18 cellular contexts compared by ENCODE assay signal in genomic region chr10:29140151-29140550, GRCh38.
DNase-seq lines count a peak whose midpoint lies in the region; ATAC-seq, FAIRE-seq and TF ChIP-seq lines count a peak whose summit lies in the region.
"Had no signal": no experiment of that assay in that cellular context is flagged by ENCODE, and none has a peak within 500 bp of the region (broad histone marks: within the 10 kb centered on the region; RNA-seq: fewer than 3 reads in every experiment).

No MANE protein-coding gene starts in this region.

- POLR2A ChIA-PET in Caco-2 (lab: Charles Lee): no interaction called here
- POLR2A ChIA-PET in CD4-positive, alpha-beta memory T cell (lab: Charles Lee; ENCODE audit: partially characterized antibody): no interaction called here

- intact Hi-C loops in Caco-2 (cut with micrococcal nuclease; ENCODE audit: unreplicated experiment): loop anchor here (2.0 kb wide), 1 partner anchor 115 kb away; no protein-coding TSS in a partner anchor
- intact Hi-C loops in CD4-positive, alpha-beta memory T cell (cut with micrococcal nuclease): no loop called here

- no peak for FAIRE-seq in GM19239 (lab: Jason Lieb, UNC)

- peak overlapping the region; percentile 84 for H3K27ac ChIP-seq in HUES64 (ENCODE audit: low read depth, low read length)
- H3K27ac ChIP-seq in CD4-positive, alpha-beta memory T cell (ENCODE audit: low read depth, low read length): no peak overlapping the region
- H3K27ac ChIP-seq: KMS-11 had no signal

- WGBS in HUES64: no CpG with 5 or more reads among the region's 1 CpG

- H3K36me3 Mint-ChIP-seq in Caco-2 (ENCODE audit: insufficient read depth, unreplicated experiment) (no peaks in the 10 kb centered on the region), endothelial cell (ENCODE audit: low read depth, unreplicated experiment) (no peaks in the 10 kb centered on the region), neural crest cell (ENCODE audit: low read depth) (no peaks in the 10 kb centered on the region)
- no peaks in the 10 kb centered on the region for H3K36me3 Mint-ChIP-seq in CD4-positive, alpha-beta memory T cell
- H3K36me3 Mint-ChIP-seq in stimulated activated effector memory CD8-positive, alpha-beta T cell treated with anti-CD3 and anti-CD28 coated beads, Interleukin-12 subunit alpha, Interleukin-12 subunit beta, amount 100 ng/mL, for 72 hours: no peaks in the 10 kb centered on the region

- no peak for TF ChIP-seq CTCF in Caco-2 (IDR thresholded peaks at IDR 0.05; ENCODE audit: insufficient read depth in 1 of 2, low read depth in 1 of 2, low read length in 1 of 2, severe bottlenecking in 1 of 2, unreplicated experiment in 1 of 2)
- no peak for TF ChIP-seq CTCF in endothelial cell (IDR thresholded peaks at IDR 0.05; ENCODE audit: unreplicated experiment)
- TF ChIP-seq CTCF in neural crest cell (conservative IDR thresholded peaks at IDR 0.05): no peak

- H3K4me3 ChIP-seq in Caco-2 (ENCODE audit: low read depth, low read length): no peak overlapping the region
- H3K4me3 ChIP-seq in HUES64 (ENCODE audit: low read length): no peak overlapping the region
- no peak overlapping the region for H3K4me3 ChIP-seq in CD4-positive, alpha-beta memory T cell (ENCODE audit: low read length in 2 of 2)
- H3K4me3 ChIP-seq: HAP-1 had no signal

- DNase-seq in Caco-2 (no peak), endothelial cell (ENCODE audit: low spot score) (no peak), neural crest cell (ENCODE audit: low read depth, low spot score) (no peak), GM19239 (ENCODE audit: insufficient read length, low spot score) (no peak)
- DNase-seq in CD4-positive, alpha-beta memory T cell: no peak
- no peak for DNase-seq in stimulated activated effector memory CD8-positive, alpha-beta T cell treated with anti-CD3 and anti-CD28 coated beads, Interleukin-12 subunit alpha, Interleukin-12 subunit beta, amount 100 ng/mL, for 72 hours (ENCODE audit: low spot score in 2 of 2)
- DNase-seq: CD4-positive, alpha-beta T cell; NCI-H1092 treated with DMSO at 0.1 percent for 48 hours; NCI-H1694; NCI-H2107; NCI-H345; NCI-H69; PC-3 had no signal

- H3K4me3 Mint-ChIP-seq in Caco-2 (ENCODE audit: unreplicated experiment) (no peak overlapping the region), endothelial cell (ENCODE audit: unreplicated experiment) (no peak overlapping the region), neural crest cell (peak overlapping the region; percentile 58)
- H3K4me3 Mint-ChIP-seq in CD4-positive, alpha-beta memory T cell: no peak overlapping the region
- no peak overlapping the region for H3K4me3 Mint-ChIP-seq in stimulated activated effector memory CD8-positive, alpha-beta T cell treated with anti-CD3 and anti-CD28 coated beads, Interleukin-12 subunit alpha, Interleukin-12 subunit beta, amount 100 ng/mL, for 72 hours
- H3K4me3 Mint-ChIP-seq: B cell; CD4-positive, alpha-beta T cell had no signal

- peaks cover 37% of the 10 kb centered on the region for H3K4me1 Mint-ChIP-seq in Caco-2 (ENCODE audit: low read depth, unreplicated experiment)
- H3K4me1 Mint-ChIP-seq in endothelial cell (ENCODE audit: unreplicated experiment): peaks cover 13% of the 10 kb centered on the region
- peaks cover 41% of the 10 kb centered on the region for H3K4me1 Mint-ChIP-seq in neural crest cell
- no peaks in the 10 kb centered on the region for H3K4me1 Mint-ChIP-seq in CD4-positive, alpha-beta memory T cell
- H3K4me1 Mint-ChIP-seq in stimulated activated effector memory CD8-positive, alpha-beta T cell treated with anti-CD3 and anti-CD28 coated beads, Interleukin-12 subunit alpha, Interleukin-12 subunit beta, amount 100 ng/mL, for 72 hours: no peaks in the 10 kb centered on the region
- H3K4me1 Mint-ChIP-seq: B cell had no signal

- no peaks in the 10 kb centered on the region for H3K36me3 ChIP-seq in Caco-2 (ENCODE audit: control insufficient read depth, insufficient read depth, low read length)
- no peaks in the 10 kb centered on the region for H3K36me3 ChIP-seq in HUES64 (ENCODE audit: insufficient read depth, low read length)
- no peaks in the 10 kb centered on the region for H3K36me3 ChIP-seq in CD4-positive, alpha-beta memory T cell (ENCODE audit: insufficient read depth, low read length)
- H3K36me3 ChIP-seq: HAP-1 had no signal

- H3K9me3 Mint-ChIP-seq in Caco-2 (ENCODE audit: unreplicated experiment): peaks cover 9% of the 10 kb centered on the region
- H3K9me3 Mint-ChIP-seq in endothelial cell (ENCODE audit: unreplicated experiment): no peaks in the 10 kb centered on the region
- H3K9me3 Mint-ChIP-seq in neural crest cell: no peaks in the 10 kb centered on the region
- peaks cover 0 to 4% (median 0%) of the 10 kb centered on the region in 8 donors for H3K9me3 Mint-ChIP-seq in CD4-positive, alpha-beta memory T cell
- no peaks in the 10 kb centered on the region for H3K9me3 Mint-ChIP-seq in stimulated activated effector memory CD8-positive, alpha-beta T cell treated with anti-CD3 and anti-CD28 coated beads, Interleukin-12 subunit alpha, Interleukin-12 subunit beta, amount 100 ng/mL, for 72 hours

- BruUV-seq in Caco-2 (replicated peaks; lab: Mats Ljungman, UMichigan): no TSS peak

- H3K9me3 ChIP-seq in Caco-2 (no peaks in the 10 kb centered on the region; the same call in 1 of the 2 replicates), HUES64 (ENCODE audit: insufficient read depth, low read depth, low read length) (no peaks in the 10 kb centered on the region)
- no peaks in the 10 kb centered on the region for H3K9me3 ChIP-seq in CD4-positive, alpha-beta memory T cell (ENCODE audit: control insufficient read depth in 1 of 2, low read length in 2 of 2)
- H3K9me3 ChIP-seq: HAP-1 had no signal

- ATAC-seq in GM18870 (IDR thresholded peaks at IDR 0.05; ENCODE audit: unreplicated experiment): no peak
- no peak for ATAC-seq in stimulated activated effector memory CD8-positive, alpha-beta T cell treated with anti-CD3 and anti-CD28 coated beads, Interleukin-12 subunit alpha, Interleukin-12 subunit beta, amount 100 ng/mL, for 72 hours

- H3K27me3 ChIP-seq in Caco-2 (replicated peaks; ENCODE audit: control insufficient read depth, insufficient read depth, low read length): no peaks in the 10 kb centered on the region
- no peaks in the 10 kb centered on the region for H3K27me3 ChIP-seq in HUES64 (ENCODE audit: insufficient read depth, low read length)
- H3K27me3 ChIP-seq in CD4-positive, alpha-beta memory T cell (ENCODE audit: insufficient read depth, low read length): no peaks in the 10 kb centered on the region

- peaks cover 38% of the 10 kb centered on the region for H3K4me1 ChIP-seq in Caco-2
- H3K4me1 ChIP-seq in HUES64 (ENCODE audit: insufficient read depth, low read length): peaks cover 38% of the 10 kb centered on the region
- no peaks in the 10 kb centered on the region for H3K4me1 ChIP-seq in CD4-positive, alpha-beta memory T cell (ENCODE audit: insufficient read depth, low read length)

- H3K27me3 Mint-ChIP-seq in Caco-2 (ENCODE audit: insufficient read depth, unreplicated experiment) (no peaks in the 10 kb centered on the region), endothelial cell (ENCODE audit: unreplicated experiment) (no peaks in the 10 kb centered on the region), neural crest cell (ENCODE audit: low read depth) (peaks cover 14% of the 10 kb centered on the region)
- peaks cover 8 to 17% of the 10 kb centered on the region in 2 donors for H3K27me3 Mint-ChIP-seq in CD4-positive, alpha-beta memory T cell

- H3K9ac ChIP-seq in HUES64 (ENCODE audit: low read depth, low read length): peak overlapping the region; percentile 51; the same call in 1 of the 2 replicates
- H3K9ac ChIP-seq: KMS-11 had no signal

- CTCF ChIA-PET in Caco-2 (lab: Charles Lee): no interaction called here
- CTCF ChIA-PET in CD4-positive, alpha-beta memory T cell (lab: Charles Lee; ENCODE audit: partially characterized antibody): no interaction called here

- H3K27ac Mint-ChIP-seq in Caco-2 (ENCODE audit: unreplicated experiment): peak overlapping the region; percentile 90
- H3K27ac Mint-ChIP-seq in endothelial cell (ENCODE audit: unreplicated experiment): peak overlapping the region; percentile 74
- no peak overlapping the region for H3K27ac Mint-ChIP-seq in neural crest cell (ENCODE audit: unreplicated experiment)
- no peak overlapping the region for H3K27ac Mint-ChIP-seq in CD4-positive, alpha-beta memory T cell
- no peak overlapping the region for H3K27ac Mint-ChIP-seq in stimulated activated effector memory CD8-positive, alpha-beta T cell treated with anti-CD3 and anti-CD28 coated beads, Interleukin-12 subunit alpha, Interleukin-12 subunit beta, amount 100 ng/mL, for 72 hours
- H3K27ac Mint-ChIP-seq: B cell; CD4-positive, alpha-beta T cell had no signal

Comparison
In these comparisons a context has a peak if more than half of its experiments do, and no peak if none do; other contexts are left out.
1. H3K27ac Mint-ChIP-seq: peak in Caco-2 (single experiment) and endothelial cell (single experiment); none in neural crest cell (single experiment), CD4-positive, alpha-beta memory T cell (0 of 7) and stimulated activated effector memory CD8-positive, alpha-beta T cell treated with anti-CD3 and anti-CD28 coated beads, Interleukin-12 subunit alpha, Interleukin-12 subunit beta, amount 100 ng/mL, for 72 hours (single experiment).